Comparison of ENCODE assay signal across 1 cellular context in the genomic region with DNA sequence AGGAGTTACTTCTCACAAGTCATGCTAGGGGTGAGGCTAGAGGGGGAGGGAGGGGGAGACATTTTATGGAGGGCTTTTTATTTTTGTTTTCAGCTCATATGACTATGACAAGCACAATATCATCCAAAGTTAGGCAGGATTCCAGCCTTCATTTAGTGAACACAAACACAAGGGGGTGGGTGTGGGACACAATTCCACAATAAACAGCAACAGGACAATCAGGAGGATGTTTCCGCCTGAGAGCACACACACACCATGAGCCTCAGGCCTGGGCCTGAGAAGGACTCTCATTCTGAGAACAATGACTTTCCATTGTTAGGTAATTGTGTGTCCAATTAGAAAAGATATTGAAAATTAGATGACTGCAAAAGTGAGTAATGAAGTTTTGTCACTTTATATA.
TF ChIP-seq lines count a peak whose summit lies in the region.

No MANE protein-coding gene starts in this region.

TF ChIP-seq in GM23338, 12 proteins besides CTCF, POLR2A, EP300 and RAD21 (continued from another document):
- TF ChIP-seq, protein P1, sequence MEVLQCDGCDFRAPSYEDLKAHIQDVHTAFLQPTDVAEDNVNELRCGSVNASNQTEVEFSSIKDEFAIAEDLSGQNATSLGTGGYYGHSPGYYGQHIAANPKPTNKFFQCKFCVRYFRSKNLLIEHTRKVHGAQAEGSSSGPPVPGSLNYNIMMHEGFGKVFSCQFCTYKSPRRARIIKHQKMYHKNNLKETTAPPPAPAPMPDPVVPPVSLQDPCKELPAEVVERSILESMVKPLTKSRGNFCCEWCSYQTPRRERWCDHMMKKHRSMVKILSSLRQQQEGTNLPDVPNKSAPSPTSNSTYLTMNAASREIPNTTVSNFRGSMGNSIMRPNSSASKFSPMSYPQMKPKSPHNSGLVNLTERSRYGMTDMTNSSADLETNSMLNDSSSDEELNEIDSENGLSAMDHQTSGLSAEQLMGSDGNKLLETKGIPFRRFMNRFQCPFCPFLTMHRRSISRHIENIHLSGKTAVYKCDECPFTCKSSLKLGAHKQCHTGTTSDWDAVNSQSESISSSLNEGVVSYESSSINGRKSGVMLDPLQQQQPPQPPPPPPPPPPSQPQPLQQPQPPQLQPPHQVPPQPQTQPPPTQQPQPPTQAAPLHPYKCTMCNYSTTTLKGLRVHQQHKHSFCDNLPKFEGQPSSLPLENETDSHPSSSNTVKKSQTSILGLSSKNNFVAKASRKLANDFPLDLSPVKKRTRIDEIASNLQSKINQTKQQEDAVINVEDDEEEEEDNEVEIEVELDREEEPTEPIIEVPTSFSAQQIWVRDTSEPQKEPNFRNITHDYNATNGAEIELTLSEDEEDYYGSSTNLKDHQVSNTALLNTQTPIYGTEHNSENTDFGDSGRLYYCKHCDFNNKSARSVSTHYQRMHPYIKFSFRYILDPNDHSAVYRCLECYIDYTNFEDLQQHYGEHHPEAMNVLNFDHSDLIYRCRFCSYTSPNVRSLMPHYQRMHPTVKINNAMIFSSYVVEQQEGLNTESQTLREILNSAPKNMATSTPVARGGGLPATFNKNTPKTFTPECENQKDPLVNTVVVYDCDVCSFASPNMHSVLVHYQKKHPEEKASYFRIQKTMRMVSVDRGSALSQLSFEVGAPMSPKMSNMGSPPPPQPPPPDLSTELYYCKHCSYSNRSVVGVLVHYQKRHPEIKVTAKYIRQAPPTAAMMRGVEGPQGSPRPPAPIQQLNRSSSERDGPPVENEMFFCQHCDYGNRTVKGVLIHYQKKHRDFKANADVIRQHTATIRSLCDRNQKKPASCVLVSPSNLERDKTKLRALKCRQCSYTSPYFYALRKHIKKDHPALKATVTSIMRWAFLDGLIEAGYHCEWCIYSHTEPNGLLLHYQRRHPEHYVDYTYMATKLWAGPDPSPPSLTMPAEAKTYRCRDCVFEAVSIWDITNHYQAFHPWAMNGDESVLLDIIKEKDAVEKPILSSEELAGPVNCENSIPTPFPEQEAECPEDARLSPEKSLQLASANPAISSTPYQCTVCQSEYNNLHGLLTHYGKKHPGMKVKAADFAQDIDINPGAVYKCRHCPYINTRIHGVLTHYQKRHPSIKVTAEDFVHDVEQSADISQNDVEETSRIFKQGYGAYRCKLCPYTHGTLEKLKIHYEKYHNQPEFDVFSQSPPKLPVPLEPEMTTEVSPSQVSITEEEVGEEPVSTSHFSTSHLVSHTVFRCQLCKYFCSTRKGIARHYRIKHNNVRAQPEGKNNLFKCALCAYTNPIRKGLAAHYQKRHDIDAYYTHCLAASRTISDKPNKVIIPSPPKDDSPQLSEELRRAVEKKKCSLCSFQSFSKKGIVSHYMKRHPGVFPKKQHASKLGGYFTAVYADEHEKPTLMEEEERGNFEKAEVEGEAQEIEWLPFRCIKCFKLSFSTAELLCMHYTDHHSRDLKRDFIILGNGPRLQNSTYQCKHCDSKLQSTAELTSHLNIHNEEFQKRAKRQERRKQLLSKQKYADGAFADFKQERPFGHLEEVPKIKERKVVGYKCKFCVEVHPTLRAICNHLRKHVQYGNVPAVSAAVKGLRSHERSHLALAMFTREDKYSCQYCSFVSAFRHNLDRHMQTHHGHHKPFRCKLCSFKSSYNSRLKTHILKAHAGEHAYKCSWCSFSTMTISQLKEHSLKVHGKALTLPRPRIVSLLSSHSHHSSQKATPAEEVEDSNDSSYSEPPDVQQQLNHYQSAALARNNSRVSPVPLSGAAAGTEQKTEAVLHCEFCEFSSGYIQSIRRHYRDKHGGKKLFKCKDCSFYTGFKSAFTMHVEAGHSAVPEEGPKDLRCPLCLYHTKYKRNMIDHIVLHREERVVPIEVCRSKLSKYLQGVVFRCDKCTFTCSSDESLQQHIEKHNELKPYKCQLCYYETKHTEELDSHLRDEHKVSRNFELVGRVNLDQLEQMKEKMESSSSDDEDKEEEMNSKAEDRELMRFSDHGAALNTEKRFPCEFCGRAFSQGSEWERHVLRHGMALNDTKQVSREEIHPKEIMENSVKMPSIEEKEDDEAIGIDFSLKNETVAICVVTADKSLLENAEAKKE (CRISPR knock-in tag; IDR thresholded peaks at IDR 0.05): no peak
- TF ChIP-seq ZNF114 (CRISPR knock-in tag; IDR thresholded peaks at IDR 0.05): no peak
- no peak for TF ChIP-seq NANOG (IDR thresholded peaks at IDR 0.05; ENCODE audit: borderline replicate concordance)
- no peak for TF ChIP-seq STAT1 (IDR thresholded peaks at IDR 0.05; ENCODE audit: unreplicated experiment)
- TF ChIP-seq ZNF331 (CRISPR knock-in tag; IDR thresholded peaks at IDR 0.05; ENCODE audit: low read depth): no peak
- no peak for TF ChIP-seq EZH2phosphoT487 (IDR thresholded peaks at IDR 0.05; ENCODE audit: unreplicated experiment)
- no peak for TF ChIP-seq REST (IDR thresholded peaks at IDR 0.05; ENCODE audit: unreplicated experiment)
